ENCODE assay signal across 9 cellular contexts in the genomic region with DNA sequence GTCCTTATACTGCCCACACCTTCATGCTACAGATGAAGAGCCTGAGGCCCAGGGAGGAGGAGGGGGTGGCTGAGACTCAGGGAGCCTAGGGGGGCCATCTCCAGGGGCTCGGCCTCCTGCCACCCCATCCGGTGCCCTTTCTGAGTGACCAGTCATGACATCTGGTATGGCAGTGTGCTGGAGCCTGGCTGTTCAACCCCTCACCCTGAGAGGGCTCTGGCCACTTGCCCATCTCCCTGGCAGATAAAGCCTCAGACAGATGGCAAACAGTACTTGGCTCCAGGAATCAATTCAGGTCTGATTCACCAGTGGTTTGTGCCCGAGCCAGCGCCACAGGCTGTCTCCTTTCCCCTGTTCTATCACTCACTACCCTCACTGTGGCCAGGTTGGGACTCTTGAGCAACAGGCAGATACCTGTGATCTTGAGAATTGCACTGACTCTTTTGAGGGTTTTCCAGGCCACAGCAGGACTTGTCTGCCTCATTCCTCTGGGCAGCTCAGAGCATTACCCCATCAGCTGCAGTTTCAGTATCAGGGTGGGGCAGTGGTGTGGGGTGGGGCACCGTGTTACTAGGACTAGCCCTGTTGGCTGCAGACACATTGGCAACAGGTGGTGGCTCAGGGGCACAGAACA. TPM values are rescaled to one million over a fixed set of nuclear protein-coding genes. Genes with fewer than 3 reads are reported as not detected.
DNase-seq lines count a peak whose midpoint lies in the region; ATAC-seq and TF ChIP-seq lines count a peak whose summit lies in the region.
"Had no signal": no experiment of that assay in that cellular context is flagged by ENCODE, and none has a peak within 500 bp of the region (broad histone marks: within the 10 kb centered on the region; RNA-seq: fewer than 3 reads in every experiment).

No MANE protein-coding gene starts in this region.

- WGBS in heart right ventricle, 2 donors, result 42 to 68% methylated on average over 5 of the region's 5 CpGs

- no peak overlapping the region for H3K4me3 ChIP-seq in heart right ventricle
- H3K4me3 ChIP-seq in upper lobe of right lung, result no peak overlapping the region

- no peaks in the 10 kb centered on the region for H3K27me3 ChIP-seq in heart right ventricle
- no peaks in the 10 kb centered on the region for H3K27me3 ChIP-seq in upper lobe of right lung

- H3K27ac ChIP-seq in heart right ventricle (peak overlapping the region in 1 of 10 donors; percentile 2), upper lobe of right lung (peak overlapping the region; percentile 3)

- H3K9me3 ChIP-seq in heart right ventricle (no peaks in the 10 kb centered on the region), upper lobe of right lung (no peaks in the 10 kb centered on the region)

- TF ChIP-seq CTCF in heart right ventricle (IDR thresholded peaks at IDR 0.05) (no peak), upper lobe of right lung (IDR thresholded peaks at IDR 0.05) (no peak)

- H3K4me1 ChIP-seq in heart right ventricle, result peaks cover 2 to 47% (median 25%) of the 10 kb centered on the region in 9 donors
- H3K4me1 ChIP-seq in upper lobe of right lung, result peaks cover 29% of the 10 kb centered on the region

- peaks cover 0 to 26% (median 13%) of the 10 kb centered on the region in 9 donors for H3K36me3 ChIP-seq in heart right ventricle
- H3K36me3 ChIP-seq in upper lobe of right lung, result peaks cover 27% of the 10 kb centered on the region

- ATAC-seq in heart right ventricle (peak in 5 of 8 donors; percentile 15 to 74 (median 37)), upper lobe of right lung (peak; percentile 91)

- intact Hi-C loops in heart right ventricle (cut with DNase I), result loop anchor here in 4 of 10 donors (2.0 to 10.0 kb wide), 4 partner anchors 108 to 238 kb away; no protein-coding TSS in a partner anchor
- intact Hi-C loops in upper lobe of right lung (cut with DNase I), result no loop called here

- DNase-seq in activated effector memory CD4-positive, alpha-beta T cell treated with anti-CD3 and anti-CD28 coated beads, Interleukin-2, amount 50 U/mL, for 16 hours, result peak; percentile 53
- no peak for DNase-seq in activated effector memory CD4-positive, alpha-beta T cell treated with Interleukin-2 at 50 U/mL for 16 hours
- DNase-seq in SHP77 treated with DMSO at 0.1 percent for 48 hours (lab: John Stamatoyannopoulos, UW), result peak; percentile 58
- DNase-seq in heart right ventricle, result peak in 1 of 2 donors; percentile 58
- DNase-seq in upper lobe of right lung, result peak; percentile 86
- DNase-seq in inferior parietal cortex (ENCODE audit: extremely low spot score), result no peak
- no peak for DNase-seq in pons (ENCODE audit: low spot score)
- no peak for DNase-seq in 8988T
- DNase-seq: CD4-positive, alpha-beta T cell had no signal

RNA-seq across cellular contexts. Expression of a gene that starts 22.8 kb away (rescaled TPM):
- total RNA-seq in heart right ventricle (100 to 1,000 TPM; 105 to 196 (median 131) TPM), upper lobe of right lung (169 TPM)
- 100 to 1,000 TPM; 122 to 175 TPM for polyA plus RNA-seq in heart right ventricle

Comparison
In these comparisons a context has a peak if more than half of its experiments do, and no peak if none do; other contexts are left out.
1. DNase-seq: peak in activated effector memory CD4-positive, alpha-beta T cell treated with anti-CD3 and anti-CD28 coated beads, Interleukin-2, amount 50 U/mL, for 16 hours (single experiment), SHP77 treated with DMSO at 0.1 percent for 48 hours (single experiment) and upper lobe of right lung (single experiment); none in activated effector memory CD4-positive, alpha-beta T cell treated with Interleukin-2 at 50 U/mL for 16 hours (single experiment), inferior parietal cortex (single experiment), pons (single experiment) and 8988T (single experiment).